ENCODE assay signal across 1 cellular context in the genomic region with DNA sequence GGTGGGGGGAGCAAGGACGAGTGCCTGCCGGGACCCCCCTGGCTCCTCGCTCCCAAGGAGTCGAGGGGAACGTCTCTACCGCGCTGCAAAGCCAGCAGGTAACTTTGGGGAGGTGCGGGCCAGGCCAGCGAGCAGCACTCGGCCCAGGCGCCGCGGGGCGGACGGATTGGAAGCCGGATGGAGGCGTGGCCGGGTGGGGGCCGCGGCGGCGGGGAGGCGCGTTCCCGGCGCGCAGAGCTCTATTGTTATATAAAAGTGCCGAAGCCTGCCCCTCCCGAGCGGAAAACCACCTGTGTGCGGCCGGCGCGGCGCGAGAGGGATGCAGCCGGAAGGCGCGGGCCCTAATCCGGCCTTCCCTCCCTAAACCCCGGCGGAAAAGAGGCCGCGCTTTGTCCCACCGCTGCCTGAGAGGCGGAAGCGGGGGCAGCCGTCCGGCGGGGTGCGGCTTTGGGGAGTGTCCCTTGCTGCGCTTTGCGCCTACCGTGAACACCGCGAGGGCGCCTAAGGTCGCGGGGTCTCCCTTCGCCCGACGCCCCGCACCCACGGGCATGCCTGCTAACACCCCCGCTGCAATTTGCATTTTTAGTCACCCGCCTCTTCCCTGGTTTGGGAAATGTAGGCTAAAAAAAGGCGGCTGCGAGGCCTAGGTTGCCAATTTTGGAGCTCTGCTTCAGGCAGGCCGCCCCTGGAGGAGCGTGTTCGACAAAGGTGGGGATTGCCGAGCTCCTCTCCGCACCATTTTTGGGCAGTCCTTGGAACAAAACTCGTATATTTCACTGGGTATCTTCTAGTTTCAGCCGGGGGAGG.
A peak's percentile ranks its signal among the peaks of the same experiment; 100 is the strongest.
TF ChIP-seq lines count a peak whose summit lies in the region.

No MANE protein-coding gene starts in this region.

TF ChIP-seq in HepG2, 621 proteins besides CTCF, POLR2A, EP300 and RAD21 (continued from another document and continues in another):
- TF ChIP-seq, protein P1, sequence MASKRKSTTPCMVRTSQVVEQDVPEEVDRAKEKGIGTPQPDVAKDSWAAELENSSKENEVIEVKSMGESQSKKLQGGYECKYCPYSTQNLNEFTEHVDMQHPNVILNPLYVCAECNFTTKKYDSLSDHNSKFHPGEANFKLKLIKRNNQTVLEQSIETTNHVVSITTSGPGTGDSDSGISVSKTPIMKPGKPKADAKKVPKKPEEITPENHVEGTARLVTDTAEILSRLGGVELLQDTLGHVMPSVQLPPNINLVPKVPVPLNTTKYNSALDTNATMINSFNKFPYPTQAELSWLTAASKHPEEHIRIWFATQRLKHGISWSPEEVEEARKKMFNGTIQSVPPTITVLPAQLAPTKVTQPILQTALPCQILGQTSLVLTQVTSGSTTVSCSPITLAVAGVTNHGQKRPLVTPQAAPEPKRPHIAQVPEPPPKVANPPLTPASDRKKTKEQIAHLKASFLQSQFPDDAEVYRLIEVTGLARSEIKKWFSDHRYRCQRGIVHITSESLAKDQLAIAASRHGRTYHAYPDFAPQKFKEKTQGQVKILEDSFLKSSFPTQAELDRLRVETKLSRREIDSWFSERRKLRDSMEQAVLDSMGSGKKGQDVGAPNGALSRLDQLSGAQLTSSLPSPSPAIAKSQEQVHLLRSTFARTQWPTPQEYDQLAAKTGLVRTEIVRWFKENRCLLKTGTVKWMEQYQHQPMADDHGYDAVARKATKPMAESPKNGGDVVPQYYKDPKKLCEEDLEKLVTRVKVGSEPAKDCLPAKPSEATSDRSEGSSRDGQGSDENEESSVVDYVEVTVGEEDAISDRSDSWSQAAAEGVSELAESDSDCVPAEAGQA (IDR thresholded peaks at IDR 0.05; ENCODE audit: low read depth), result no peak; the same call in 1 of the 2 replicates
- TF ChIP-seq, protein P1 (CRISPR knock-in tag; IDR thresholded peaks at IDR 0.05; ENCODE audit: borderline replicate concordance), result no peak
- TF ChIP-seq DNMT3B (CRISPR knock-in tag; conservative IDR thresholded peaks at IDR 0.05) (no peak), GLI4 (CRISPR knock-in tag; IDR thresholded peaks at IDR 0.05; ENCODE audit: borderline replicate concordance) (peak; percentile 24), TCF12 (IDR thresholded peaks at IDR 0.05) (no peak), TCF12 (CRISPR knock-in tag; IDR thresholded peaks at IDR 0.05) (peak; percentile 85), ZNF678 (CRISPR knock-in tag; IDR thresholded peaks at IDR 0.05) (no peak), ATF7-NPFF (CRISPR knock-in tag; IDR thresholded peaks at IDR 0.05; ENCODE audit: low read depth) (no peak; the same call in none of the 2 replicates), ONECUT2 (CRISPR knock-in tag; IDR thresholded peaks at IDR 0.05) (no peak), TAF15 (IDR thresholded peaks at IDR 0.05; ENCODE audit: low read depth, low read length, poor library complexity, severe bottlenecking) (peak; percentile 70), NPAS2 (CRISPR knock-in tag; IDR thresholded peaks at IDR 0.05; ENCODE audit: borderline replicate concordance) (no peak), ISL2 (CRISPR knock-in tag; IDR thresholded peaks at IDR 0.05) (peak; percentile 88), MIXL1 (CRISPR knock-in tag; IDR thresholded peaks at IDR 0.05) (peak; percentile 46; the same call in 1 of the 2 replicates), CREB1 (IDR thresholded peaks at IDR 0.05) (no peak), CREB1 (CRISPR knock-in tag; IDR thresholded peaks at IDR 0.05) (no peak), ZNF326 (CRISPR knock-in tag; IDR thresholded peaks at IDR 0.05; ENCODE audit: borderline replicate concordance) (no peak; the same call in 1 of the 2 replicates), ZNF124 (CRISPR knock-in tag; IDR thresholded peaks at IDR 0.05) (0 out of 2 replicates have a peak, but pooled peaks have one; percentile 53), MIER2 (CRISPR knock-in tag; IDR thresholded peaks at IDR 0.05) (no peak; the same call in 1 of the 2 replicates), PHB2 (IDR thresholded peaks at IDR 0.05; ENCODE audit: partially characterized antibody) (no peak), ELF1 (CRISPR knock-in tag; IDR thresholded peaks at IDR 0.05) (peak; percentile 73; the same call in 1 of the 2 replicates), ZNF569 (CRISPR knock-in tag; IDR thresholded peaks at IDR 0.05; ENCODE audit: borderline replicate concordance) (no peak), IRF2 (CRISPR knock-in tag; IDR thresholded peaks at IDR 0.05) (peak; percentile 47), NAIF1 (CRISPR knock-in tag; IDR thresholded peaks at IDR 0.05; ENCODE audit: borderline replicate concordance) (no peak), PCBP1 (IDR thresholded peaks at IDR 0.05; ENCODE audit: borderline replicate concordance, low read depth, low read length) (no peak), KLF9 (CRISPR knock-in tag; IDR thresholded peaks at IDR 0.05; ENCODE audit: low read depth) (no peak), ZFP37 (CRISPR knock-in tag; IDR thresholded peaks at IDR 0.05; ENCODE audit: borderline replicate concordance) (0 out of 2 replicates have a peak, but pooled peaks have one; percentile 11), ZEB1 (IDR thresholded peaks at IDR 0.05; ENCODE audit: insufficient replicate concordance, low read depth) (no peak), ZNF329 (CRISPR knock-in tag; IDR thresholded peaks at IDR 0.05; ENCODE audit: low read depth) (peak; percentile 75; the same call in 1 of the 2 replicates), HNRNPL (IDR thresholded peaks at IDR 0.05; ENCODE audit: low read depth, low read length) (peak; percentile 67; the same call in 1 of the 2 replicates), ZBTB8A (CRISPR knock-in tag; IDR thresholded peaks at IDR 0.05; ENCODE audit: borderline replicate concordance, low read depth) (no peak), JDP2 (CRISPR knock-in tag; IDR thresholded peaks at IDR 0.05; ENCODE audit: borderline replicate concordance) (no peak; the same call in 1 of the 2 replicates), JUND (CRISPR knock-in tag; IDR thresholded peaks at IDR 0.05) (no peak), HMGA1 (CRISPR knock-in tag; conservative IDR thresholded peaks at IDR 0.05) (no peak), ZNF260 (CRISPR knock-in tag; IDR thresholded peaks at IDR 0.05; ENCODE audit: borderline replicate concordance, low read depth) (no peak), ZNF674 (CRISPR knock-in tag; IDR thresholded peaks at IDR 0.05; ENCODE audit: low read depth) (no peak)
- TF ChIP-seq, protein P2, sequence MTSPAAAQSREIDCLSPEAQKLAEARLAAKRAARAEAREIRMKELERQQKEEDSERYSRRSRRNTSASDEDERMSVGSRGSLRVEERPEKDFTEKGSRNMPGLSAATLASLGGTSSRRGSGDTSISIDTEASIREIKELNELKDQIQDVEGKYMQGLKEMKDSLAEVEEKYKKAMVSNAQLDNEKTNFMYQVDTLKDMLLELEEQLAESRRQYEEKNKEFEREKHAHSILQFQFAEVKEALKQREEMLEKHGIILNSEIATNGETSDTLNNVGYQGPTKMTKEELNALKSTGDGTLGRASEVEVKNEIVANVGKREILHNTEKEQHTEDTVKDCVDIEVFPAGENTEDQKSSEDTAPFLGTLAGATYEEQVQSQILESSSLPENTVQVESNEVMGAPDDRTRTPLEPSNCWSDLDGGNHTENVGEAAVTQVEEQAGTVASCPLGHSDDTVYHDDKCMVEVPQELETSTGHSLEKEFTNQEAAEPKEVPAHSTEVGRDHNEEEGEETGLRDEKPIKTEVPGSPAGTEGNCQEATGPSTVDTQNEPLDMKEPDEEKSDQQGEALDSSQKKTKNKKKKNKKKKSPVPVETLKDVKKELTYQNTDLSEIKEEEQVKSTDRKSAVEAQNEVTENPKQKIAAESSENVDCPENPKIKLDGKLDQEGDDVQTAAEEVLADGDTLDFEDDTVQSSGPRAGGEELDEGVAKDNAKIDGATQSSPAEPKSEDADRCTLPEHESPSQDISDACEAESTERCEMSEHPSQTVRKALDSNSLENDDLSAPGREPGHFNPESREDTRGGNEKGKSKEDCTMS (CRISPR knock-in tag; conservative IDR thresholded peaks at IDR 0.05), result no peak
- TF ChIP-seq, protein P3, sequence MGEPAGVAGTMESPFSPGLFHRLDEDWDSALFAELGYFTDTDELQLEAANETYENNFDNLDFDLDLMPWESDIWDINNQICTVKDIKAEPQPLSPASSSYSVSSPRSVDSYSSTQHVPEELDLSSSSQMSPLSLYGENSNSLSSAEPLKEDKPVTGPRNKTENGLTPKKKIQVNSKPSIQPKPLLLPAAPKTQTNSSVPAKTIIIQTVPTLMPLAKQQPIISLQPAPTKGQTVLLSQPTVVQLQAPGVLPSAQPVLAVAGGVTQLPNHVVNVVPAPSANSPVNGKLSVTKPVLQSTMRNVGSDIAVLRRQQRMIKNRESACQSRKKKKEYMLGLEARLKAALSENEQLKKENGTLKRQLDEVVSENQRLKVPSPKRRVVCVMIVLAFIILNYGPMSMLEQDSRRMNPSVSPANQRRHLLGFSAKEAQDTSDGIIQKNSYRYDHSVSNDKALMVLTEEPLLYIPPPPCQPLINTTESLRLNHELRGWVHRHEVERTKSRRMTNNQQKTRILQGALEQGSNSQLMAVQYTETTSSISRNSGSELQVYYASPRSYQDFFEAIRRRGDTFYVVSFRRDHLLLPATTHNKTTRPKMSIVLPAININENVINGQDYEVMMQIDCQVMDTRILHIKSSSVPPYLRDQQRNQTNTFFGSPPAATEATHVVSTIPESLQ (CRISPR knock-in tag; conservative IDR thresholded peaks at IDR 0.05), result no peak
- TF ChIP-seq, protein P4, sequence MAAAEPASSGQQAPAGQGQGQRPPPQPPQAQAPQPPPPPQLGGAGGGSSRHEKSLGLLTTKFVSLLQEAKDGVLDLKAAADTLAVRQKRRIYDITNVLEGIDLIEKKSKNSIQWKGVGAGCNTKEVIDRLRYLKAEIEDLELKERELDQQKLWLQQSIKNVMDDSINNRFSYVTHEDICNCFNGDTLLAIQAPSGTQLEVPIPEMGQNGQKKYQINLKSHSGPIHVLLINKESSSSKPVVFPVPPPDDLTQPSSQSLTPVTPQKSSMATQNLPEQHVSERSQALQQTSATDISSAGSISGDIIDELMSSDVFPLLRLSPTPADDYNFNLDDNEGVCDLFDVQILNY (CRISPR knock-in tag; conservative IDR thresholded peaks at IDR 0.05), result no peak
- TF ChIP-seq, protein P5, sequence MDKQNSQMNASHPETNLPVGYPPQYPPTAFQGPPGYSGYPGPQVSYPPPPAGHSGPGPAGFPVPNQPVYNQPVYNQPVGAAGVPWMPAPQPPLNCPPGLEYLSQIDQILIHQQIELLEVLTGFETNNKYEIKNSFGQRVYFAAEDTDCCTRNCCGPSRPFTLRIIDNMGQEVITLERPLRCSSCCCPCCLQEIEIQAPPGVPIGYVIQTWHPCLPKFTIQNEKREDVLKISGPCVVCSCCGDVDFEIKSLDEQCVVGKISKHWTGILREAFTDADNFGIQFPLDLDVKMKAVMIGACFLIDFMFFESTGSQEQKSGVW (CRISPR knock-in tag; IDR thresholded peaks at IDR 0.05; ENCODE audit: borderline replicate concordance), result no peak
- TF ChIP-seq, protein P6, sequence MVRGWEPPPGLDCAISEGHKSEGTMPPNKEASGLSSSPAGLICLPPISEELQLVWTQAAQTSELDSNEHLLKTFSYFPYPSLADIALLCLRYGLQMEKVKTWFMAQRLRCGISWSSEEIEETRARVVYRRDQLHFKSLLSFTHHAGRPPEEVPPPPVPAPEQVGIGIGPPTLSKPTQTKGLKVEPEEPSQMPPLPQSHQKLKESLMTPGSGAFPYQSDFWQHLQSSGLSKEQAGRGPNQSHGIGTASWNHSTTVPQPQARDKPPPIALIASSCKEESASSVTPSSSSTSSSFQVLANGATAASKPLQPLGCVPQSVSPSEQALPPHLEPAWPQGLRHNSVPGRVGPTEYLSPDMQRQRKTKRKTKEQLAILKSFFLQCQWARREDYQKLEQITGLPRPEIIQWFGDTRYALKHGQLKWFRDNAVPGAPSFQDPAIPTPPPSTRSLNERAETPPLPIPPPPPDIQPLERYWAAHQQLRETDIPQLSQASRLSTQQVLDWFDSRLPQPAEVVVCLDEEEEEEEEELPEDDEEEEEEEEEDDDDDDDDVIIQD (CRISPR knock-in tag; IDR thresholded peaks at IDR 0.05; ENCODE audit: low read depth), result no peak; the same call in 1 of the 2 replicates
- TF ChIP-seq, protein P7, sequence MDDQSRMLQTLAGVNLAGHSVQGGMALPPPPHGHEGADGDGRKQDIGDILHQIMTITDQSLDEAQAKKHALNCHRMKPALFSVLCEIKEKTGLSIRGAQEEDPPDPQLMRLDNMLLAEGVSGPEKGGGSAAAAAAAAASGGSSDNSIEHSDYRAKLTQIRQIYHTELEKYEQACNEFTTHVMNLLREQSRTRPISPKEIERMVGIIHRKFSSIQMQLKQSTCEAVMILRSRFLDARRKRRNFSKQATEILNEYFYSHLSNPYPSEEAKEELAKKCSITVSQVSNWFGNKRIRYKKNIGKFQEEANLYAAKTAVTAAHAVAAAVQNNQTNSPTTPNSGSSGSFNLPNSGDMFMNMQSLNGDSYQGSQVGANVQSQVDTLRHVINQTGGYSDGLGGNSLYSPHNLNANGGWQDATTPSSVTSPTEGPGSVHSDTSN (CRISPR knock-in tag; IDR thresholded peaks at IDR 0.05; ENCODE audit: borderline replicate concordance), result no peak; the same call in 1 of the 2 replicates
- TF ChIP-seq, protein P8, sequence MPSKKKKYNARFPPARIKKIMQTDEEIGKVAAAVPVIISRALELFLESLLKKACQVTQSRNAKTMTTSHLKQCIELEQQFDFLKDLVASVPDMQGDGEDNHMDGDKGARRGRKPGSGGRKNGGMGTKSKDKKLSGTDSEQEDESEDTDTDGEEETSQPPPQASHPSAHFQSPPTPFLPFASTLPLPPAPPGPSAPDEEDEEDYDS (CRISPR knock-in tag; IDR thresholded peaks at IDR 0.05), result peak; percentile 55
